ENCODE assay signal across 1 cellular context in the genomic region with DNA sequence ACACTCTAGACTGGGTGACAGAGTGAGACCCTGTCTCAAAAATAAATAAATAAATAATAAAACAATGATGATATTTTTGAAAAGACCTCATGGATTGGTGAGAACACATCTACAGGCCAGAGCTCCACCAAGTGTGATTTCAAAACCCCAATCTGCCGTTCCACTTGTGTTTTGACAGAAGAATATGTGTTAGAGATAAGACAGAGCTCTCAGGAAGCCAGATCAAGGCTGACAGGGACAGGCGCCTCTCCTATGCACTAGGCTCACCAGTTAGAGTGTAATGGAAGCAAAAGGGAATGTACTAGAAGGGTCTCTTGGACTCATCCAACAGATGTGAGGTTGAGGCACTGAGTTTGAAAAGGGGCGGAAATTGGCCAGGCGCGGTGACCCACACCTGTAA.
TF ChIP-seq lines count a peak whose summit lies in the region.

No MANE protein-coding gene starts in this region.

TF ChIP-seq in endothelial cell of umbilical vein, 7 proteins besides CTCF, POLR2A, EP300 and RAD21:
- TF ChIP-seq GATA2 (IDR thresholded peaks at IDR 0.05; ENCODE audit: insufficient read depth, insufficient read length, low read depth, low read length): no peak
- no peak for TF ChIP-seq FOS (IDR thresholded peaks at IDR 0.05; ENCODE audit: borderline replicate concordance, insufficient read depth, low read length)
- no peak for TF ChIP-seq POLR2AphosphoS5 (IDR thresholded peaks at IDR 0.05; ENCODE audit: insufficient read depth, low read depth, low read length)
- TF ChIP-seq JUN (IDR thresholded peaks at IDR 0.05; ENCODE audit: borderline replicate concordance, insufficient read depth, insufficient read length, low read depth): no peak
- TF ChIP-seq MAX (IDR thresholded peaks at IDR 0.05; ENCODE audit: insufficient read depth, insufficient read length): no peak
- TF ChIP-seq MYC (IDR thresholded peaks at IDR 0.05; ENCODE audit: low read depth, low read length): no peak
- no peak for TF ChIP-seq EZH2 (IDR thresholded peaks at IDR 0.05; ENCODE audit: borderline replicate concordance, low read depth, low read length, severe bottlenecking)
